ENCODE assay signal across 8 cellular contexts in the genomic region with DNA sequence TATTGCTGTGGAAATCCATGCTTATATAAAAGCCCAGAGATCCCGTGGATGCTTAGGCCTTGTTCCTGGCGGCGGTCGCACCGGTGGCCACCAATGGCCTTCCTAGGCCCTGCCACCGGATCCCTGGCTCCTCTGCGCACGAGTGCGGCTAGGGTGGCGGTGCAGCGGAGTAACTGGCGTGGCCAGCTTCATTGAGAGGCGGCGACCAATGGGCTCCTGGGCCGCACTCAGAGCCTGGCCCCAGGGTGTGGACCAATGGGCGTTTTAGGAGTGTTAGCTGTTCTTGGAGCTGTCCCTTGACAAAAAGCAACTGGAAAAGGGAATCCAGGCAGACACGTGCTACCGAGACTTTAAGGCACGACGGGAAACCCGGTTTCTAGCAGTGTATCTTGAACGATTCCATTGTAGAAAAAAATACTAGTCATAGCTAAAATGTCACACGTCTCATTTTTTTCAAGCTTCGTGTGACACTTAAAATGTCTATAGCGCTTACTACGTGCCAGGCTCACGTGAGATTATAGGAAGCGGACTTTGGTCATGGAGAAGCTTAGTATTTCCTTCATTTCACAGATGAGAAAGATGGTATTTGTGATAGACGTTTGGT. TPM values are rescaled to one million over a fixed set of nuclear protein-coding genes. Genes with fewer than 3 reads are reported as not detected.
DNase-seq lines count a peak whose midpoint lies in the region; ATAC-seq and TF ChIP-seq lines count a peak whose summit lies in the region.

No MANE protein-coding gene starts in this region.

- peak overlapping the region; percentile 95 for H3K27ac ChIP-seq in lower lobe of right lung

- peaks cover 22% of the 10 kb centered on the region for H3K36me3 Mint-ChIP-seq in activated CD8-positive, alpha-beta T cell treated with anti-CD3 and anti-CD28 coated beads, Interleukin-2, amount 10 ng/mL, durations not matched to agents 7 days and 5 days (ENCODE audit: low read depth)

- peak overlapping the region; percentile 88 for H3K27ac Mint-ChIP-seq in activated CD8-positive, alpha-beta T cell treated with anti-CD3 and anti-CD28 coated beads, Interleukin-2, amount 10 ng/mL, durations not matched to agents 7 days and 5 days

- no peaks in the 10 kb centered on the region for H3K9me3 ChIP-seq in lower lobe of right lung

- ATAC-seq in GM19035 (IDR thresholded peaks at IDR 0.05; ENCODE audit: unreplicated experiment) = peak; percentile 46
- ATAC-seq in HG03439 (IDR thresholded peaks at IDR 0.05; ENCODE audit: unreplicated experiment) = peak; percentile 44
- ATAC-seq in activated CD8-positive, alpha-beta T cell treated with anti-CD3 and anti-CD28 coated beads, Interleukin-2, amount 10 ng/mL, durations not matched to agents 7 days and 5 days = peak; percentile 49
- ATAC-seq in lower lobe of right lung = peak; percentile 83 to 89

- H3K4me3 Mint-ChIP-seq in activated CD8-positive, alpha-beta T cell treated with anti-CD3 and anti-CD28 coated beads, Interleukin-2, amount 10 ng/mL, durations not matched to agents 7 days and 5 days = peak overlapping the region; percentile 95

- no peaks in the 10 kb centered on the region for H3K27me3 ChIP-seq in lower lobe of right lung (ENCODE audit: low read depth)

- peak overlapping the region; percentile 75 for H3K4me3 ChIP-seq in lower lobe of right lung

- peaks cover 43% of the 10 kb centered on the region for H3K4me1 Mint-ChIP-seq in activated CD8-positive, alpha-beta T cell treated with anti-CD3 and anti-CD28 coated beads, Interleukin-2, amount 10 ng/mL, durations not matched to agents 7 days and 5 days (ENCODE audit: low read depth)

- H3K9me3 Mint-ChIP-seq in activated CD8-positive, alpha-beta T cell treated with anti-CD3 and anti-CD28 coated beads, Interleukin-2, amount 10 ng/mL, durations not matched to agents 7 days and 5 days (ENCODE audit: insufficient read depth) = no peaks in the 10 kb centered on the region

- H3K27me3 Mint-ChIP-seq in activated CD8-positive, alpha-beta T cell treated with anti-CD3 and anti-CD28 coated beads, Interleukin-2, amount 10 ng/mL, durations not matched to agents 7 days and 5 days (ENCODE audit: low read depth) = no peaks in the 10 kb centered on the region

- CTCF ChIA-PET in activated CD8-positive, alpha-beta T cell treated with anti-CD3 and anti-CD28 coated beads, Interleukin-2, amount 10 ng/mL, durations not matched to agents 7 days and 5 days (lab: Charles Lee) = interaction anchor here (0.5 to 5.3 kb wide), 11 partner anchors 12 to 258 kb away, joined by 3 to 90 read pairs (median 5); a partner anchor contains a TSS

- intact Hi-C loops in lower lobe of right lung (cut with DNase I) = loop anchor here (10.0 kb wide), 1 partner anchor 51 kb away; no protein-coding TSS in a partner anchor

- DNase-seq in AG20443 (ENCODE audit: low spot score) (peak; percentile 91), NCI-H774 (lab: John Stamatoyannopoulos, UW) (peak; percentile 92), lower lobe of right lung (peak; percentile 93)
- DNase-seq in activated CD8-positive, alpha-beta T cell treated with anti-CD3 and anti-CD28 coated beads, Interleukin-2, amount 10 ng/mL, durations not matched to agents 7 days and 5 days = peak; percentile 72
- peak; percentile 33 for DNase-seq in effector CD4-positive, alpha-beta T cell
- peak; percentile 31 to 65 (median 48) for DNase-seq in stimulated activated CD4-positive, alpha-beta T cell treated with anti-CD3 and anti-CD28 coated beads, TNF-alpha, amount 100 ng/mL, for 24 hours (ENCODE audit: low read depth in 3 of 3)

- POLR2A ChIA-PET in activated CD8-positive, alpha-beta T cell treated with anti-CD3 and anti-CD28 coated beads, Interleukin-2, amount 10 ng/mL, durations not matched to agents 7 days and 5 days (lab: Charles Lee) = interaction anchor here (0.6 to 8.1 kb wide), 10 partner anchors 10 to 194 kb away, joined by 3 to 441 read pairs (median 6); a partner anchor contains a TSS

- H3K36me3 ChIP-seq in lower lobe of right lung = no peaks in the 10 kb centered on the region

- no peak for TF ChIP-seq CTCF in lower lobe of right lung (IDR thresholded peaks at IDR 0.05)

- peaks cover 57% of the 10 kb centered on the region for H3K4me1 ChIP-seq in lower lobe of right lung

RNA-seq across cellular contexts. Expression of a gene that starts 1.7 kb away (rescaled TPM):
- 10 to 100 TPM; 75.5 to 77.7 TPM for total RNA-seq in activated CD8-positive, alpha-beta T cell treated with anti-CD3 and anti-CD28 coated beads, Interleukin-2, amount 10 ng/mL, durations not matched to agents 7 days and 5 days
- 65.8 TPM for total RNA-seq in lower lobe of right lung

Comparison
In these comparisons a context has a peak if more than half of its experiments do, and no peak if none do; other contexts are left out.
1. Peak in every context shown above with its lines: DNase-seq, ATAC-seq, H3K4me3 ChIP-seq and H3K27ac ChIP-seq.
2. DNase-seq: peak in every context shown above with its lines; median percentile 93 in lower lobe of right lung; 92 in NCI-H774; 91 in AG20443; 72 in activated CD8-positive, alpha-beta T cell treated with anti-CD3 and anti-CD28 coated beads, Interleukin-2, amount 10 ng/mL, durations not matched to agents 7 days and 5 days; 48 in stimulated activated CD4-positive, alpha-beta T cell treated with anti-CD3 and anti-CD28 coated beads, TNF-alpha, amount 100 ng/mL, for 24 hours; 33 in effector CD4-positive, alpha-beta T cell.